In genomic region chr12:22188431-22188830, GRCh38 we compare ENCODE assay signal across 6 cellular contexts.
"Had no signal": no experiment of that assay in that cellular context is flagged by ENCODE, and none has a peak within 500 bp of the region (broad histone marks: within the 10 kb centered on the region; RNA-seq: fewer than 3 reads in every experiment).

No MANE protein-coding gene starts in this region.

- ATAC-seq: K562 had no signal

- H3K4me3 Mint-ChIP-seq: H9 had no signal

- H3K4me3 ChIP-seq: GM23248, K562 had no signal

- H2AFZ ChIP-seq: GM23248 had no signal

- H3K27ac Mint-ChIP-seq: H9 had no signal

- H3K9me3 Mint-ChIP-seq: H9 had no signal

- DNase-seq: GM23248, H9, HCEC 1CT, IMR-90, KG1 had no signal

- H3K27ac ChIP-seq: GM23248 had no signal
